Comparison of ENCODE assay signal across 14 cellular contexts in genomic region chr5:154723740-154724505, GRCh38. TPM values are rescaled to one million over a fixed set of nuclear protein-coding genes. Genes with fewer than 3 reads are reported as not detected.
A peak's percentile ranks its signal among the peaks of the same experiment; 100 is the strongest.
DNase-seq lines count a peak whose midpoint lies in the region; ATAC-seq, FAIRE-seq and TF ChIP-seq lines count a peak whose summit lies in the region.
"Had no signal": no experiment of that assay in that cellular context is flagged by ENCODE, and none has a peak within 500 bp of the region (broad histone marks: within the 10 kb centered on the region; RNA-seq: fewer than 3 reads in every experiment).

No MANE protein-coding gene starts in this region.

- TF ChIP-seq CTCF in chondrocyte (IDR thresholded peaks at IDR 0.05) (no peak), keratinocyte (optimal IDR thresholded peaks at IDR 0.05 in 1 of 3, IDR thresholded peaks at IDR 0.05 in 1 of 3, conservative IDR thresholded peaks at IDR 0.05 in 1 of 3; ENCODE audit: extremely low read depth in 1 of 3, insufficient read depth in 2 of 3, low read length in 3 of 3) (no peak), uterus (IDR thresholded peaks at IDR 0.05) (no peak)
- TF ChIP-seq CTCF in activated CD8-positive, alpha-beta T cell treated with anti-CD3 and anti-CD28 coated beads for 36 hours (IDR thresholded peaks at IDR 0.05) = no peak

- no peak overlapping the region for H3K4me2 ChIP-seq in keratinocyte (ENCODE audit: control insufficient read depth, extremely low read depth, insufficient read depth, low read depth, low read length)

- H3K27me3 Mint-ChIP-seq in chondrocyte (ENCODE audit: low read depth) = no peaks in the 10 kb centered on the region
- no peaks in the 10 kb centered on the region for H3K27me3 Mint-ChIP-seq in activated CD8-positive, alpha-beta T cell treated with anti-CD3 and anti-CD28 coated beads for 36 hours

- H3K4me3 Mint-ChIP-seq in chondrocyte (ENCODE audit: unreplicated experiment) = no peak overlapping the region
- no peak overlapping the region for H3K4me3 Mint-ChIP-seq in activated CD8-positive, alpha-beta T cell treated with anti-CD3 and anti-CD28 coated beads for 36 hours

- H3K36me3 ChIP-seq in keratinocyte (ENCODE audit: control insufficient read depth in 2 of 2, extremely low read depth in 1 of 2, insufficient read depth in 2 of 2, low read length in 2 of 2) = no peaks in the 10 kb centered on the region
- no peaks in the 10 kb centered on the region for H3K36me3 ChIP-seq in uterus
- H3K36me3 ChIP-seq: right lobe of liver had no signal

- intact Hi-C loops in uterus (cut with DNase I; ENCODE audit: low total_unique reads) = no loop called here
- intact Hi-C loops in activated CD8-positive, alpha-beta T cell treated with anti-CD3 and anti-CD28 coated beads for 36 hours (cut with micrococcal nuclease) = no loop called here

- H3K4me3 ChIP-seq in keratinocyte (ENCODE audit: control insufficient read depth in 2 of 3, extremely low read depth in 1 of 3, insufficient read depth in 2 of 3, low read depth in 1 of 3, low read length in 3 of 3) (no peak overlapping the region), uterus (no peak overlapping the region)
- H3K4me3 ChIP-seq: right lobe of liver had no signal

- dilution Hi-C loops in keratinocyte (cut with MboI; ENCODE audit: extremely low pct_ligation_motif_present, low sequenced_read_pairs) = no loop called here

- peak overlapping the region; percentile 57 for H3K27ac Mint-ChIP-seq in chondrocyte (ENCODE audit: unreplicated experiment)
- no peak overlapping the region for H3K27ac Mint-ChIP-seq in activated CD8-positive, alpha-beta T cell treated with anti-CD3 and anti-CD28 coated beads for 36 hours

- no peaks in the 10 kb centered on the region for H4K20me1 ChIP-seq in keratinocyte (ENCODE audit: control insufficient read depth, extremely low read depth, insufficient read depth, low read length)

- H3K4me1 ChIP-seq in keratinocyte (ENCODE audit: control insufficient read depth, extremely low read depth, insufficient read depth, low read length) (no peaks in the 10 kb centered on the region), uterus (no peaks in the 10 kb centered on the region)

- H3K27me3 ChIP-seq in keratinocyte (ENCODE audit: control insufficient read depth, extremely low read depth, insufficient read depth, low read length) (no peaks in the 10 kb centered on the region), uterus (no peaks in the 10 kb centered on the region)
- H3K27me3 ChIP-seq: right lobe of liver had no signal

- peaks cover 1% of the 10 kb centered on the region for H3K9me3 Mint-ChIP-seq in chondrocyte (ENCODE audit: low read depth)
- H3K9me3 Mint-ChIP-seq in activated CD8-positive, alpha-beta T cell treated with anti-CD3 and anti-CD28 coated beads for 36 hours = no peaks in the 10 kb centered on the region

- no peak overlapping the region for H3K27ac ChIP-seq in keratinocyte (ENCODE audit: control insufficient read depth, insufficient read depth, low read length)
- peak overlapping the region; percentile 33 to 40 for H3K27ac ChIP-seq in uterus
- H3K27ac ChIP-seq: right lobe of liver had no signal

- H2AFZ ChIP-seq in keratinocyte (ENCODE audit: control insufficient read depth, low read length) = no peak overlapping the region

- no peak for TF ChIP-seq POLR2A in uterus (IDR thresholded peaks at IDR 0.05)

- POLR2A ChIA-PET in activated CD8-positive, alpha-beta T cell treated with anti-CD3 and anti-CD28 coated beads for 36 hours (lab: Charles Lee) = no interaction called here

- ATAC-seq in activated CD8-positive, alpha-beta T cell treated with anti-CD3 and anti-CD28 coated beads for 36 hours = no peak
- no peak for ATAC-seq in HG02840 (IDR thresholded peaks at IDR 0.05; ENCODE audit: low FRiP score, unreplicated experiment)

- DNase-seq in NCI-H524 (lab: John Stamatoyannopoulos, UW) (peak; percentile 30 to 75), NCI-H524 treated with DMSO at 0.1 percent for 48 hours (lab: John Stamatoyannopoulos, UW) (no peak), chondrocyte (ENCODE audit: low spot score) (no peak), keratinocyte (ENCODE audit: low read depth, low spot score) (no peak), uterus (no peak), NCI-H2171 treated with DMSO at 0.1 percent for 48 hours (lab: John Stamatoyannopoulos, UW) (no peak)
- no peak for DNase-seq in activated CD8-positive, alpha-beta T cell treated with anti-CD3 and anti-CD28 coated beads for 36 hours
- DNase-seq: amygdala, EL, NCI-H187, right lobe of liver, T-helper 9 cell had no signal

- H3K9me3 ChIP-seq in keratinocyte (ENCODE audit: control insufficient read depth, low read depth, low read length) (no peaks in the 10 kb centered on the region), uterus (no peaks in the 10 kb centered on the region)
- H3K9me3 ChIP-seq: right lobe of liver had no signal

- no peaks in the 10 kb centered on the region for H3K9me1 ChIP-seq in keratinocyte (ENCODE audit: control insufficient read depth, extremely low read depth, insufficient read depth, low read length)

- H3K9ac ChIP-seq in keratinocyte (ENCODE audit: control insufficient read depth, extremely low read depth, insufficient read depth, low read length) = no peak overlapping the region

- CTCF ChIA-PET in activated CD8-positive, alpha-beta T cell treated with anti-CD3 and anti-CD28 coated beads for 36 hours (lab: Charles Lee) = no interaction called here

- peak; percentile 9 for FAIRE-seq in keratinocyte (lab: Jason Lieb, UNC)
- FAIRE-seq: A204.1 had no signal

- peaks cover 1% of the 10 kb centered on the region for H3K36me3 Mint-ChIP-seq in chondrocyte (ENCODE audit: low read depth)
- H3K36me3 Mint-ChIP-seq in activated CD8-positive, alpha-beta T cell treated with anti-CD3 and anti-CD28 coated beads for 36 hours (ENCODE audit: low read depth) = no peaks in the 10 kb centered on the region

- no peaks in the 10 kb centered on the region for H3K79me2 ChIP-seq in keratinocyte (ENCODE audit: control insufficient read depth, insufficient read depth, low read length)

- H3K4me1 Mint-ChIP-seq in chondrocyte (ENCODE audit: low read depth) = peaks cover 6% of the 10 kb centered on the region
- H3K4me1 Mint-ChIP-seq in activated CD8-positive, alpha-beta T cell treated with anti-CD3 and anti-CD28 coated beads for 36 hours (ENCODE audit: low read depth) = no peaks in the 10 kb centered on the region

RNA-seq across cellular contexts. Expression of gene LARP1, which starts 31.3 kb away (rescaled TPM):
- 225 to 272 TPM (median 258 TPM) in 3 replicates for total RNA-seq in chondrocyte
- 39.3 to 139 TPM (median 65.6 TPM) in 3 replicates for polyA plus RNA-seq in keratinocyte
- 74.4 TPM for polyA plus RNA-seq in keratinocyte (2011; ENCODE audit: low read depth)
- polyA plus RNA-seq in keratinocyte (2011; cell fraction: cytosol; rRNA removed) = 74.6 and 86.7 TPM in 2 replicates
- 161 and 167 TPM in 2 replicates for polyA plus RNA-seq in keratinocyte (2011; cell fraction: nucleus; rRNA removed)
- polyA plus RNA-seq in keratinocyte (2012; ENCODE audit: low replicate concordance) = 51.1 and 105 TPM in 2 replicates
- polyA minus RNA-seq in keratinocyte = 74.0 to 207 TPM (median 113 TPM) in 3 replicates
- 70.0 TPM for polyA minus RNA-seq in keratinocyte (2011; cell fraction: cytosol; rRNA and poly(A)+ RNA removed)
- polyA minus RNA-seq in keratinocyte (2011; cell fraction: nucleus; rRNA and poly(A)+ RNA removed) = 98.7 and 186 TPM in 2 replicates
- total RNA-seq in uterus = 100 to 1,000 TPM in 1 of 4 donors, 10 to 100 TPM in 3; 33.3 to 202 (median 47.1) TPM
- 100 to 1,000 TPM; 214 to 218 TPM for total RNA-seq in activated CD8-positive, alpha-beta T cell treated with anti-CD3 and anti-CD28 coated beads for 36 hours

Comparison
In these comparisons a context has a peak if more than half of its experiments do, and no peak if none do; other contexts are left out.
1. DNase-seq: peak in NCI-H524 (2 of 2); none in NCI-H524 treated with DMSO at 0.1 percent for 48 hours (single experiment), chondrocyte (single experiment), keratinocyte (single experiment), uterus (0 of 2), activated CD8-positive, alpha-beta T cell treated with anti-CD3 and anti-CD28 coated beads for 36 hours (single experiment) and NCI-H2171 treated with DMSO at 0.1 percent for 48 hours (single experiment).